In the genomic region with DNA sequence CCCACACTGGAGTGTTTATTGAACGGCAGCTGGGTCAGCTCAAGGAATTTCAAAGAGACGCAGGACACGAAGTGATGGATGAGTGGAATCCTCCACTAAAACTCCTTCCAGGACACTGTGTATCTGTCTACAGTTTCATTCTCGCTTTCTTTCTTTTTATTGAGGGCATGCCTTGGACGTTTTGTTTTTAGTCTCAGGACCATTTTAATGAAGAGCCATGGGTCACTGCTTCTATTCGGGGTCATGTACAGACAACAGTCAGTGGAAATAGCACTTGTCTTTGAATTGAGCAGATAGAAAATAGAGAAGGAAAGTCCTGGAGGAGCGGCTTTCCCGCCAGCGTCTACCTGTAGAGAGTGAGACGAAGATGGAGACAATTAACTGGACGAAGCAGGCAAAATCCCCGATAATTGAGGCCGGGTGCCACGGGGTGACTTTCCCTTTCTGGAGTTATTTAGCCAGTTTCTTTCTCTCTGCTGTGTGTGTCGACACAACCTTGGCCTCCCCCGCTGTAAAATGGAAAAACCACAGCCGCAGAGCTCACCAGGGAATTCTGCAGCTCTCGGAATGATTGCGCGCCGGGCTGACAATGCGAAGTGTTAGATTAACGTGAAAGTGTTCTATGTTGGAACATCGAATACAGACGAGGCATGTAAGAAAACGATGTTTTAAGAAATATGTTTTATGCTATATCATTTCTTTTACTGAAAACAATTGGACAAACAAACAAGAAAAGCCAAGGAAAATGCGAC, we compare ENCODE assay signal across 20 cellular contexts.
DNase-seq lines count a peak whose midpoint lies in the region; ATAC-seq and TF ChIP-seq lines count a peak whose summit lies in the region.
"Had no signal": no experiment of that assay in that cellular context is flagged by ENCODE, and none has a peak within 500 bp of the region (broad histone marks: within the 10 kb centered on the region; RNA-seq: fewer than 3 reads in every experiment).

No MANE protein-coding gene starts in this region.

- intact Hi-C loops in sigmoid colon (cut with DNase I): no loop called here

- H3F3A ChIP-seq in neural cell (ENCODE audit: insufficient read depth, low read length, poor library complexity, severe bottlenecking): no peaks in the 10 kb centered on the region

- no peaks in the 10 kb centered on the region for H3K36me3 Mint-ChIP-seq in stimulated activated memory B cell treated with anti-CD40 and anti-IgM and Interleukin-4, amounts not matched to agents 10 μg/mL and 1 μg/mL and 100 μg/mL, for 72 hours
- H3K36me3 Mint-ChIP-seq: natural killer cell had no signal

- H3K4me3 Mint-ChIP-seq in stimulated activated memory B cell treated with anti-CD40 and anti-IgM and Interleukin-4, amounts not matched to agents 10 μg/mL and 1 μg/mL and 100 μg/mL, for 72 hours: no peak overlapping the region
- H3K4me3 Mint-ChIP-seq: CD4-positive, alpha-beta T cell; natural killer cell had no signal

- no peak overlapping the region for H2AFZ ChIP-seq in neural cell (ENCODE audit: low read depth, low read length)

- DNase-seq in H7: peak; percentile 26
- peak; percentile 30 for DNase-seq in choroid plexus epithelial cell (ENCODE audit: low read depth)
- peak; percentile 42 for DNase-seq in sigmoid colon
- DNase-seq in stimulated activated CD8-positive, alpha-beta memory T cell treated with anti-CD3 and anti-CD28 coated beads, Interleukin-4, amount 100 ng/mL, for 48 hours: no peak
- DNase-seq in GM19240 (ENCODE audit: insufficient read length, low spot score): no peak
- DNase-seq: activated CD4-positive, alpha-beta T cell treated with anti-CD3 and anti-CD28 coated beads for 1 hour; activated naive CD4-positive, alpha-beta T cell treated with Interleukin-2 at 50 U/mL for 16 hours; activated T-cell treated with anti-CD3 and anti-CD28 coated beads, Interleukin-2, amount 50 U/mL, for 48 hours; CD4-positive, alpha-beta T cell; DMS 273 treated with DMSO at 0.1 percent for 48 hours; EL; natural killer cell; NCI-H1048; NCI-H1694 treated with DMSO at 0.1 percent for 48 hours; T-helper 2 cell; trophoblast cell had no signal

- no peaks in the 10 kb centered on the region for H4K20me1 ChIP-seq in neural cell (ENCODE audit: insufficient read depth)

- no peaks in the 10 kb centered on the region for H3K79me2 ChIP-seq in neural cell (replicated peaks; ENCODE audit: insufficient read depth, low read length)

- no peaks in the 10 kb centered on the region for H3K36me3 ChIP-seq in H7 (replicated peaks; ENCODE audit: control insufficient read depth, insufficient read depth, low read length)
- no peaks in the 10 kb centered on the region for H3K36me3 ChIP-seq in neural cell (ENCODE audit: insufficient read depth, low read length)
- H3K36me3 ChIP-seq in sigmoid colon: no peaks in the 10 kb centered on the region

- peaks cover 0 to 14% (median 5%) of the 10 kb centered on the region in 4 donors for H3K4me1 ChIP-seq in sigmoid colon

- ATAC-seq in stimulated activated memory B cell treated with anti-CD40 and anti-IgM and Interleukin-4, amounts not matched to agents 10 μg/mL and 1 μg/mL and 100 μg/mL, for 72 hours: no peak
- ATAC-seq: natural killer cell had no signal

- no peak for TF ChIP-seq CTCF in choroid plexus epithelial cell (conservative IDR thresholded peaks at IDR 0.05; ENCODE audit: low read depth, low read length)
- no peak for TF ChIP-seq CTCF in neural cell (IDR thresholded peaks at IDR 0.05; ENCODE audit: poor library complexity, severe bottlenecking)
- TF ChIP-seq CTCF in sigmoid colon (IDR thresholded peaks at IDR 0.05): no peak

- no peaks in the 10 kb centered on the region for H3K4me1 Mint-ChIP-seq in stimulated activated memory B cell treated with anti-CD40 and anti-IgM and Interleukin-4, amounts not matched to agents 10 μg/mL and 1 μg/mL and 100 μg/mL, for 72 hours
- H3K4me1 Mint-ChIP-seq: natural killer cell had no signal

- no peak overlapping the region for H3K4me3 ChIP-seq in H7 (ENCODE audit: insufficient read depth, low read depth, low read length)
- H3K4me3 ChIP-seq in choroid plexus epithelial cell (ENCODE audit: low read depth, low read length): no peak overlapping the region
- peak overlapping the region; percentile 51 for H3K4me3 ChIP-seq in neural cell (ENCODE audit: low read length)
- H3K4me3 ChIP-seq in sigmoid colon: peak overlapping the region in 1 of 4 donors; percentile 15
- H3K4me3 ChIP-seq: SK-N-MC had no signal

- no peaks in the 10 kb centered on the region for H3K9me3 ChIP-seq in neural cell (ENCODE audit: low read length)
- no peaks in the 10 kb centered on the region for H3K9me3 ChIP-seq in sigmoid colon

- peaks cover 7% of the 10 kb centered on the region for H3K9me3 Mint-ChIP-seq in stimulated activated memory B cell treated with anti-CD40 and anti-IgM and Interleukin-4, amounts not matched to agents 10 μg/mL and 1 μg/mL and 100 μg/mL, for 72 hours
- H3K9me3 Mint-ChIP-seq: CD4-positive, alpha-beta T cell; natural killer cell had no signal

- peaks cover 48% of the 10 kb centered on the region for H3K27me3 Mint-ChIP-seq in stimulated activated memory B cell treated with anti-CD40 and anti-IgM and Interleukin-4, amounts not matched to agents 10 μg/mL and 1 μg/mL and 100 μg/mL, for 72 hours
- H3K27me3 Mint-ChIP-seq: CD4-positive, alpha-beta T cell had no signal

- H3K9ac ChIP-seq in neural cell (ENCODE audit: low read length): peak overlapping the region; percentile 69

- no peaks in the 10 kb centered on the region for H3K9me2 ChIP-seq in neural cell (ENCODE audit: insufficient read depth, low read length)

- no peak for TF ChIP-seq POLR2A in sigmoid colon (IDR thresholded peaks at IDR 0.05)

- H3K27me3 ChIP-seq in H7 (ENCODE audit: control insufficient read depth, insufficient read depth, low read length): no peaks in the 10 kb centered on the region; the same call in 1 of the 2 replicates
- H3K27me3 ChIP-seq in neural cell (ENCODE audit: insufficient read depth, low read depth, low read length): no peaks in the 10 kb centered on the region
- H3K27me3 ChIP-seq in sigmoid colon: peaks cover 7 to 42% (median 25%) of the 10 kb centered on the region in 3 donors

- no peak for TF ChIP-seq RAD21 in neural cell (conservative IDR thresholded peaks at IDR 0.05)

- H3K27ac Mint-ChIP-seq in stimulated activated memory B cell treated with anti-CD40 and anti-IgM and Interleukin-4, amounts not matched to agents 10 μg/mL and 1 μg/mL and 100 μg/mL, for 72 hours: no peak overlapping the region
- H3K27ac Mint-ChIP-seq: CD4-positive, alpha-beta T cell; natural killer cell; progenitor cell of endocrine pancreas had no signal

- 67 to 73% methylated on average over 27 of the region's 27 CpGs for WGBS in sigmoid colon, 2 donors

- H3K27ac ChIP-seq in neural cell (ENCODE audit: low read length) (peak overlapping the region; percentile 95), sigmoid colon (no peak overlapping the region)
- H3K27ac ChIP-seq: SK-N-MC had no signal

- TF ChIP-seq EP300 in neural cell (conservative IDR thresholded peaks at IDR 0.05; ENCODE audit: poor library complexity, severe bottlenecking) (no peak), sigmoid colon (IDR thresholded peaks at IDR 0.05) (no peak)

- no peak overlapping the region for H3K4me2 ChIP-seq in neural cell (ENCODE audit: low read length)

TF ChIP-seq in neural cell, 6 proteins besides CTCF, POLR2A, EP300 and RAD21:
- TF ChIP-seq SMC3 (conservative IDR thresholded peaks at IDR 0.05; ENCODE audit: poor library complexity) (no peak), MXI1 (conservative IDR thresholded peaks at IDR 0.05; ENCODE audit: poor library complexity, severe bottlenecking) (no peak), POLR2AphosphoS5 (IDR thresholded peaks at IDR 0.05) (peak; percentile 32), TAF1 (IDR thresholded peaks at IDR 0.05; ENCODE audit: low read depth) (peak; percentile 23), EZH2 (IDR thresholded peaks at IDR 0.05; ENCODE audit: borderline replicate concordance, insufficient read depth, low read length, poor library complexity, severe bottlenecking) (no peak)
- TF ChIP-seq, protein P1, sequence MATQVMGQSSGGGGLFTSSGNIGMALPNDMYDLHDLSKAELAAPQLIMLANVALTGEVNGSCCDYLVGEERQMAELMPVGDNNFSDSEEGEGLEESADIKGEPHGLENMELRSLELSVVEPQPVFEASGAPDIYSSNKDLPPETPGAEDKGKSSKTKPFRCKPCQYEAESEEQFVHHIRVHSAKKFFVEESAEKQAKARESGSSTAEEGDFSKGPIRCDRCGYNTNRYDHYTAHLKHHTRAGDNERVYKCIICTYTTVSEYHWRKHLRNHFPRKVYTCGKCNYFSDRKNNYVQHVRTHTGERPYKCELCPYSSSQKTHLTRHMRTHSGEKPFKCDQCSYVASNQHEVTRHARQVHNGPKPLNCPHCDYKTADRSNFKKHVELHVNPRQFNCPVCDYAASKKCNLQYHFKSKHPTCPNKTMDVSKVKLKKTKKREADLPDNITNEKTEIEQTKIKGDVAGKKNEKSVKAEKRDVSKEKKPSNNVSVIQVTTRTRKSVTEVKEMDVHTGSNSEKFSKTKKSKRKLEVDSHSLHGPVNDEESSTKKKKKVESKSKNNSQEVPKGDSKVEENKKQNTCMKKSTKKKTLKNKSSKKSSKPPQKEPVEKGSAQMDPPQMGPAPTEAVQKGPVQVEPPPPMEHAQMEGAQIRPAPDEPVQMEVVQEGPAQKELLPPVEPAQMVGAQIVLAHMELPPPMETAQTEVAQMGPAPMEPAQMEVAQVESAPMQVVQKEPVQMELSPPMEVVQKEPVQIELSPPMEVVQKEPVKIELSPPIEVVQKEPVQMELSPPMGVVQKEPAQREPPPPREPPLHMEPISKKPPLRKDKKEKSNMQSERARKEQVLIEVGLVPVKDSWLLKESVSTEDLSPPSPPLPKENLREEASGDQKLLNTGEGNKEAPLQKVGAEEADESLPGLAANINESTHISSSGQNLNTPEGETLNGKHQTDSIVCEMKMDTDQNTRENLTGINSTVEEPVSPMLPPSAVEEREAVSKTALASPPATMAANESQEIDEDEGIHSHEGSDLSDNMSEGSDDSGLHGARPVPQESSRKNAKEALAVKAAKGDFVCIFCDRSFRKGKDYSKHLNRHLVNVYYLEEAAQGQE (IDR thresholded peaks at IDR 0.05; ENCODE audit: borderline replicate concordance): peak; percentile 60

Comparison
In these comparisons a context has a peak if more than half of its experiments do, and no peak if none do; other contexts are left out.
1. DNase-seq: peak in H7 (single experiment), choroid plexus epithelial cell (single experiment) and sigmoid colon (single experiment); none in stimulated activated CD8-positive, alpha-beta memory T cell treated with anti-CD3 and anti-CD28 coated beads, Interleukin-4, amount 100 ng/mL, for 48 hours (single experiment) and GM19240 (single experiment).